ENCODE assay signal across 14 cellular contexts in genomic region chr2:3151153-3151918, GRCh38.
A peak's percentile ranks its signal among the peaks of the same experiment; 100 is the strongest.
DNase-seq lines count a peak whose midpoint lies in the region; ATAC-seq and TF ChIP-seq lines count a peak whose summit lies in the region.
"Had no signal": no experiment of that assay in that cellular context is flagged by ENCODE, and none has a peak within 500 bp of the region (broad histone marks: within the 10 kb centered on the region; RNA-seq: fewer than 3 reads in every experiment).

No MANE protein-coding gene starts in this region.

- H3K36me3 ChIP-seq in brain microvascular endothelial cell (replicated peaks), result no peaks in the 10 kb centered on the region

- H3K4me1 Mint-ChIP-seq in nephron, result peaks cover 42% of the 10 kb centered on the region
- H3K4me1 Mint-ChIP-seq: activated CD4-positive, alpha-beta T cell treated with anti-CD3 and anti-CD28 coated beads, Interleukin-2, amount 10 ng/mL, durations not matched to agents 24 days and 14 days; GM23338 had no signal

- in situ Hi-C loops in brain microvascular endothelial cell (cut with HindIII; ENCODE audit: low pct_ligation_motif_present, low sequenced_read_pairs), result no loop called here
- in situ Hi-C loops in ACHN (cut with HindIII; ENCODE audit: low pct_ligation_motif_present, low pct_unique_long_range_greater_than_20kb, low sequenced_read_pairs), result no loop called here

- H3K4me3 ChIP-seq in brain microvascular endothelial cell (ENCODE audit: low read depth, low read length), result no peak overlapping the region
- H3K4me3 ChIP-seq: GM23338 had no signal

- peak overlapping the region; percentile 28 to 77 (median 62) for H3K27ac Mint-ChIP-seq in nephron
- H3K27ac Mint-ChIP-seq: activated CD4-positive, alpha-beta T cell treated with anti-CD3 and anti-CD28 coated beads, Interleukin-2, amount 10 ng/mL, durations not matched to agents 24 days and 14 days; GM23338 had no signal

- ATAC-seq in GM19023 (IDR thresholded peaks at IDR 0.05; ENCODE audit: unreplicated experiment), result peak; percentile 42
- ATAC-seq in HG02981 (IDR thresholded peaks at IDR 0.05; ENCODE audit: unreplicated experiment), result peak; percentile 61
- ATAC-seq: esophagus mucosa, GM23338 had no signal

- H3K4me3 Mint-ChIP-seq in nephron, result peak overlapping the region in 1 of 3 experiments; percentile 3
- H3K4me3 Mint-ChIP-seq: activated CD4-positive, alpha-beta T cell treated with anti-CD3 and anti-CD28 coated beads, Interleukin-2, amount 10 ng/mL, durations not matched to agents 24 days and 14 days; GM23338 had no signal

- H3K9me3 Mint-ChIP-seq in nephron, result peaks cover 11% of the 10 kb centered on the region
- H3K9me3 Mint-ChIP-seq: activated CD4-positive, alpha-beta T cell treated with anti-CD3 and anti-CD28 coated beads, Interleukin-2, amount 10 ng/mL, durations not matched to agents 24 days and 14 days had no signal

- TF ChIP-seq CTCF in nephron (IDR thresholded peaks at IDR 0.05; ENCODE audit: unreplicated experiment in 3 of 3) (no peak), brain microvascular endothelial cell (IDR thresholded peaks at IDR 0.05; ENCODE audit: low read depth, low read length, missing control alignments) (no peak)

- H3K27ac ChIP-seq in brain microvascular endothelial cell, result no peak overlapping the region

- DNase-seq in NCI-H345 (lab: John Stamatoyannopoulos, UW), result peak; percentile 79
- DNase-seq in brain microvascular endothelial cell, result no peak
- no peak for DNase-seq in ACHN
- DNase-seq in UCSD-AML1 (lab: John Stamatoyannopoulos, UW; ENCODE audit: unreplicated experiment), result no peak
- DNase-seq: activated CD4-positive, alpha-beta T cell treated with anti-CD3 and anti-CD28 coated beads, Interleukin-2, amount 10 ng/mL, durations not matched to agents 24 days and 14 days; activated naive CD4-positive, alpha-beta T cell treated with anti-CD3 and anti-CD28 coated beads, Interleukin-2, amount 50 U/mL, for 16 hours; Calu3; cerebellar nuclear complex; substantia nigra had no signal

- peaks cover 34% of the 10 kb centered on the region for H3K36me3 Mint-ChIP-seq in nephron (ENCODE audit: low read depth)

- H3K27me3 ChIP-seq in brain microvascular endothelial cell (replicated peaks), result no peaks in the 10 kb centered on the region

- H3K27me3 Mint-ChIP-seq in nephron (ENCODE audit: low read depth), result peaks cover 10% of the 10 kb centered on the region
- H3K27me3 Mint-ChIP-seq: activated CD4-positive, alpha-beta T cell treated with anti-CD3 and anti-CD28 coated beads, Interleukin-2, amount 10 ng/mL, durations not matched to agents 24 days and 14 days had no signal
